Comparison of ENCODE assay signal across 21 cellular contexts in the genomic region with DNA sequence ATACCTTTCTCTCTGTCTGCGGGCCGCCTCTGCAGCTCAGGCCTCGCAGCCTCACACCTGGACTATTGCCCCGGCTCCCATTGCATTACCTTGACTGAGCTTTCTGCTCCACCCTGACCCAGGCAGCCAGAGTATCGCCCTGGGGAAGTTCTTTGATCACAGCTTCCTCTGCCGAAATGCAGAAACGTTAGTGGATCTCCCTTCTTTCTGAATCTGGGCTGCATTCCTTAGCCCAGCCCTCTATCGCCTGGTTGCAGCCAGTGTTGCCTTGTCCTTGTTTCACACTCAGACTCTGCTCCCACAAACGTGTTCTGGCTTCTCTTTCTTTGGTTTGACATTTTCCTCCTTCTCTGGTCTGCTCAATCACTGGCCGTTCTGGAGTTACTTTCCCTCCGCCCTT.
DNase-seq lines count a peak whose midpoint lies in the region; ATAC-seq, FAIRE-seq and TF ChIP-seq lines count a peak whose summit lies in the region.
"Had no signal": no experiment of that assay in that cellular context is flagged by ENCODE, and none has a peak within 500 bp of the region (broad histone marks: within the 10 kb centered on the region; RNA-seq: fewer than 3 reads in every experiment).

No MANE protein-coding gene starts in this region.

- H2BK15ac ChIP-seq in H9 (ENCODE audit: low read depth, low read length) (no peak overlapping the region), H1 (ENCODE audit: low read length) (peak overlapping the region; percentile 73; the same call in 1 of the 2 replicates)

- POLR2A ChIA-PET in H1 (lab: Charles Lee; ENCODE audit: partially characterized antibody), result interaction anchor here (1.9 kb wide), 1 partner anchor 9 kb away, joined by 5 read pairs; no protein-coding TSS in a partner anchor

- intact Hi-C loops in sciatic nerve (cut with DNase I), result no loop called here

- no peaks in the 10 kb centered on the region for H3K23me2 ChIP-seq in H9 (ENCODE audit: insufficient read length, low read depth, low read length, poor library complexity, severe bottlenecking)
- no peaks in the 10 kb centered on the region for H3K23me2 ChIP-seq in H1 (ENCODE audit: low read depth, low read length)

- H3K14ac ChIP-seq in H9 (ENCODE audit: insufficient read depth, low read length) (no peak overlapping the region), H1 (ENCODE audit: insufficient read length) (no peak overlapping the region)

- ATAC-seq in sciatic nerve, result peak; percentile 29
- no peak for ATAC-seq in GM21737 (IDR thresholded peaks at IDR 0.05; ENCODE audit: unreplicated experiment)
- ATAC-seq in GM18498 (IDR thresholded peaks at IDR 0.05; ENCODE audit: unreplicated experiment), result no peak
- ATAC-seq: HCT116 had no signal

- H3K79me2 ChIP-seq in H9 (ENCODE audit: insufficient read depth, low read length), result no peaks in the 10 kb centered on the region
- no peaks in the 10 kb centered on the region for H3K79me2 ChIP-seq in H1 (ENCODE audit: control insufficient read depth in 1 of 2, insufficient read depth in 2 of 2, low read length in 2 of 2)
- H3K79me2 ChIP-seq in keratinocyte (ENCODE audit: control insufficient read depth, insufficient read depth, low read length), result no peaks in the 10 kb centered on the region

- H3K4me2 ChIP-seq in H9 (ENCODE audit: insufficient read depth, insufficient read length, low read length), result no peak overlapping the region
- H3K4me2 ChIP-seq in H1 (ENCODE audit: insufficient read depth in 1 of 2, low read depth in 2 of 2, low read length in 2 of 2), result peak overlapping the region; percentile 29 to 35; a peak in 2 of 4 replicates
- H3K4me2 ChIP-seq in keratinocyte (ENCODE audit: control insufficient read depth, extremely low read depth, insufficient read depth, low read depth, low read length), result peak overlapping the region; percentile 57

- no peaks in the 10 kb centered on the region for H3K9me3 Mint-ChIP-seq in H9
- H3K9me3 Mint-ChIP-seq: activated naive CD4-positive, alpha-beta T cell treated with anti-CD3 and anti-CD28 coated beads, Interleukin-2, amount 50 U/mL, for 24 hours; nephron progenitor cell; stimulated activated naive CD8-positive, alpha-beta T cell treated with anti-CD3 and anti-CD28 coated beads, Interleukin-15, Interleukin-2, amounts not matched to agents 100 ng/mL and 50 ng/mL, for 24 hours had no signal

- DNase-seq in H9, result peak; percentile 80
- peak in 1 of 2 experiments; percentile 29 for DNase-seq in H1 (ENCODE audit: low read depth in 1 of 2, low spot score in 2 of 2)
- DNase-seq in keratinocyte (ENCODE audit: low read depth, low spot score), result no peak
- peak; percentile 50 for DNase-seq in sciatic nerve (ENCODE audit: low spot score)
- DNase-seq in NCI-H524 treated with DMSO at 0.1 percent for 48 hours (lab: John Stamatoyannopoulos, UW), result no peak
- DNase-seq in effector memory CD4-positive, alpha-beta T cell, result no peak
- DNase-seq: activated CD4-positive, CD25-positive, alpha-beta regulatory T cell treated with anti-CD3 and anti-CD28 coated beads, Interleukin-2, amount 50 U/mL, for 72 hours; DMS53; kidney glomerular epithelial cell; NCI-H1105 treated with DMSO at 0.1 percent for 48 hours; nephron progenitor cell; NK-92 treated with Interleukin-12 subunit alpha and Interleukin-12 subunit beta, amount 100 ng/mL, for 24 hours; stimulated activated CD4-positive, alpha-beta T cell treated with anti-CD3 and anti-CD28 coated beads, Interleukin-4, amount 100 ng/mL, for 1 hour had no signal

- no peak overlapping the region for H3K27ac ChIP-seq in H9 (ENCODE audit: insufficient read length, low read depth, low read length)
- no peak overlapping the region for H3K27ac ChIP-seq in H1 (ENCODE audit: low read depth, low read length)
- H3K27ac ChIP-seq in keratinocyte (ENCODE audit: control insufficient read depth, insufficient read depth, low read length), result no peak overlapping the region
- H3K27ac ChIP-seq in effector memory CD4-positive, alpha-beta T cell (ENCODE audit: insufficient read depth, low read length, poor library complexity, severe bottlenecking), result no peak overlapping the region
- H3K27ac ChIP-seq: SK-N-MC had no signal

- peak; percentile 57 for FAIRE-seq in H1 (lab: Jason Lieb, UNC)
- peak; percentile 76 for FAIRE-seq in keratinocyte (lab: Jason Lieb, UNC)
- FAIRE-seq: endometrium had no signal

- no peaks in the 10 kb centered on the region for H3K27me3 ChIP-seq in H9 (ENCODE audit: insufficient read depth, low read length)
- no peaks in the 10 kb centered on the region for H3K27me3 ChIP-seq in H1 (replicated peaks in 1 of 4; ENCODE audit: control insufficient read depth in 3 of 4, extremely low read depth in 1 of 4, insufficient read depth in 3 of 4, low read length in 3 of 4)
- H3K27me3 ChIP-seq in keratinocyte (ENCODE audit: control insufficient read depth, extremely low read depth, insufficient read depth, low read length), result no peaks in the 10 kb centered on the region
- H3K27me3 ChIP-seq in effector memory CD4-positive, alpha-beta T cell (replicated peaks; ENCODE audit: control insufficient read depth, insufficient read depth, low read length, poor library complexity, severe bottlenecking), result no peaks in the 10 kb centered on the region
- H3K27me3 ChIP-seq: tibial nerve had no signal

- H3K36me3 Mint-ChIP-seq in H9 (ENCODE audit: insufficient read depth in 1 of 3, low read depth in 3 of 3), result no peaks in the 10 kb centered on the region
- H3K36me3 Mint-ChIP-seq: activated naive CD4-positive, alpha-beta T cell treated with anti-CD3 and anti-CD28 coated beads, Interleukin-2, amount 50 U/mL, for 24 hours had no signal

- H3K4me3 Mint-ChIP-seq in H9, result no peak overlapping the region
- H3K4me3 Mint-ChIP-seq: activated naive CD4-positive, alpha-beta T cell treated with anti-CD3 and anti-CD28 coated beads, Interleukin-2, amount 50 U/mL, for 24 hours; nephron progenitor cell; stimulated activated naive CD8-positive, alpha-beta T cell treated with anti-CD3 and anti-CD28 coated beads, Interleukin-15, Interleukin-2, amounts not matched to agents 100 ng/mL and 50 ng/mL, for 24 hours had no signal

- TF ChIP-seq CTCF in H9 (conservative IDR thresholded peaks at IDR 0.05), result no peak
- peak in 1 of 3 experiments; percentile 8; a peak in 1 of 4 replicates for TF ChIP-seq CTCF in H1 (IDR thresholded peaks at IDR 0.05; ENCODE audit: control extremely low read depth in 1 of 3, insufficient read depth in 1 of 3, low read depth in 1 of 3, low read length in 3 of 3)
- no peak for TF ChIP-seq CTCF in keratinocyte (optimal IDR thresholded peaks at IDR 0.05 in 1 of 3, IDR thresholded peaks at IDR 0.05 in 1 of 3, conservative IDR thresholded peaks at IDR 0.05 in 1 of 3; ENCODE audit: extremely low read depth in 1 of 3, insufficient read depth in 2 of 3, low read length in 3 of 3)

- H3K56ac ChIP-seq in H9 (ENCODE audit: insufficient read length, low read depth, low read length) (no peak overlapping the region), H1 (replicated peaks; ENCODE audit: insufficient read length, low read depth, low read length) (no peak overlapping the region)

- no peak overlapping the region for H2AK5ac ChIP-seq in H9 (ENCODE audit: insufficient read length, low read length)
- no peak overlapping the region for H2AK5ac ChIP-seq in H1 (ENCODE audit: low read depth, low read length)

- H3K4me1 Mint-ChIP-seq in H9, result peaks cover 9 to 11% of the 10 kb centered on the region in 2 experiments
- H3K4me1 Mint-ChIP-seq: activated naive CD4-positive, alpha-beta T cell treated with anti-CD3 and anti-CD28 coated beads, Interleukin-2, amount 50 U/mL, for 24 hours had no signal

- peak in 1 of 2 experiments; percentile 9; a peak in 1 of 4 replicates for TF ChIP-seq RAD21 in H1 (IDR thresholded peaks at IDR 0.05 in 1 of 2, conservative IDR thresholded peaks at IDR 0.05 in 1 of 2; ENCODE audit: low read depth in 2 of 2, low read length in 2 of 2)

- CTCF ChIA-PET in H1 (lab: Charles Lee; ENCODE audit: partially characterized antibody), result interaction anchor here (0.9 to 1.4 kb wide), 2 partner anchors 196 to 207 kb away, joined by 3 read pairs; a partner anchor contains a TSS

- H3K4ac ChIP-seq in H9 (ENCODE audit: low read depth, low read length) (no peak overlapping the region), H1 (replicated peaks; ENCODE audit: insufficient read length, low read depth, low read length) (no peak overlapping the region)

- H3K9ac ChIP-seq in H9 (ENCODE audit: extremely low read depth, insufficient read length, low read length), result no peak overlapping the region
- H3K9ac ChIP-seq in H1 (replicated peaks in 1 of 4; ENCODE audit: extremely low read depth in 1 of 4, low read depth in 3 of 4, low read length in 3 of 4), result no peak overlapping the region
- no peak overlapping the region for H3K9ac ChIP-seq in keratinocyte (ENCODE audit: control insufficient read depth, extremely low read depth, insufficient read depth, low read length)

- no peaks in the 10 kb centered on the region for H3K9me1 ChIP-seq in keratinocyte (ENCODE audit: control insufficient read depth, extremely low read depth, insufficient read depth, low read length)

- no peak overlapping the region for H3K27ac Mint-ChIP-seq in H9
- H3K27ac Mint-ChIP-seq: activated naive CD4-positive, alpha-beta T cell treated with anti-CD3 and anti-CD28 coated beads, Interleukin-2, amount 50 U/mL, for 24 hours; nephron progenitor cell; stimulated activated naive CD8-positive, alpha-beta T cell treated with anti-CD3 and anti-CD28 coated beads, Interleukin-15, Interleukin-2, amounts not matched to agents 100 ng/mL and 50 ng/mL, for 24 hours had no signal

- H3K36me3 ChIP-seq in H1 (ENCODE audit: control insufficient read depth in 2 of 4, insufficient read depth in 4 of 4, low read length in 3 of 4) (no peaks in the 10 kb centered on the region), keratinocyte (ENCODE audit: control insufficient read depth in 2 of 2, extremely low read depth in 1 of 2, insufficient read depth in 2 of 2, low read length in 2 of 2) (no peaks in the 10 kb centered on the region)
- no peaks in the 10 kb centered on the region for H3K36me3 ChIP-seq in effector memory CD4-positive, alpha-beta T cell (ENCODE audit: control insufficient read depth, insufficient read depth, low read length)
- H3K36me3 ChIP-seq: tibial nerve had no signal

- H2BK5ac ChIP-seq in H9 (ENCODE audit: insufficient read length, low read length) (no peak overlapping the region), H1 (ENCODE audit: low read depth, low read length) (no peak overlapping the region)

- H3K27me3 Mint-ChIP-seq in H9 (ENCODE audit: low read depth), result peaks cover 4% of the 10 kb centered on the region
- H3K27me3 Mint-ChIP-seq: stimulated activated naive CD8-positive, alpha-beta T cell treated with anti-CD3 and anti-CD28 coated beads, Interleukin-15, Interleukin-2, amounts not matched to agents 100 ng/mL and 50 ng/mL, for 24 hours had no signal

- H4K91ac ChIP-seq in H9 (ENCODE audit: insufficient read length, low read depth, low read length) (no peak overlapping the region), H1 (replicated peaks; ENCODE audit: insufficient read length, low read length) (no peak overlapping the region)

- H2BK20ac ChIP-seq in H9 (ENCODE audit: low read depth, low read length, poor library complexity, severe bottlenecking), result no peak overlapping the region
- no peak overlapping the region for H2BK20ac ChIP-seq in H1 (ENCODE audit: low read length)

- H3K4me3 ChIP-seq in H1 (ENCODE audit: extremely low read depth in 1 of 4, insufficient read depth in 2 of 4, low read depth in 3 of 4, low read length in 4 of 4), result no peak overlapping the region
- no peak overlapping the region for H3K4me3 ChIP-seq in keratinocyte (ENCODE audit: control insufficient read depth in 2 of 3, extremely low read depth in 1 of 3, insufficient read depth in 2 of 3, low read depth in 1 of 3, low read length in 3 of 3)
- no peak overlapping the region for H3K4me3 ChIP-seq in effector memory CD4-positive, alpha-beta T cell (ENCODE audit: insufficient read depth, low read depth, low read length, poor library complexity, severe bottlenecking)
- H3K4me3 ChIP-seq: SK-N-MC, tibial nerve had no signal

- H3K4me1 ChIP-seq in H9 (ENCODE audit: insufficient read depth, low read length) (no peaks in the 10 kb centered on the region), H1 (replicated peaks in 1 of 4; ENCODE audit: control insufficient read depth in 3 of 4, insufficient read depth in 4 of 4, low read length in 3 of 4) (peaks cover 0 to 6% (median 3%) of the 10 kb centered on the region in 4 experiments; a peak in 3 of 7 replicates), keratinocyte (ENCODE audit: control insufficient read depth, extremely low read depth, insufficient read depth, low read length) (peaks cover 10% of the 10 kb centered on the region)
- no peaks in the 10 kb centered on the region for H3K4me1 ChIP-seq in effector memory CD4-positive, alpha-beta T cell (ENCODE audit: control insufficient read depth, insufficient read depth, low read length, poor library complexity, severe bottlenecking)

- no peak overlapping the region for H2BK120ac ChIP-seq in H9 (ENCODE audit: low read depth, low read length, poor library complexity, severe bottlenecking)
- H2BK120ac ChIP-seq in H1 (replicated peaks; ENCODE audit: low read depth, low read length), result no peak overlapping the region

- H3K9me3 ChIP-seq in H9 (ENCODE audit: control insufficient read depth, low read depth, low read length), result no peaks in the 10 kb centered on the region
- H3K9me3 ChIP-seq in H1 (ENCODE audit: insufficient read depth in 2 of 2, low read depth in 1 of 2, low read length in 1 of 2), result no peaks in the 10 kb centered on the region
- H3K9me3 ChIP-seq in keratinocyte (ENCODE audit: control insufficient read depth, low read depth, low read length), result no peaks in the 10 kb centered on the region
- H3K9me3 ChIP-seq in effector memory CD4-positive, alpha-beta T cell (ENCODE audit: control insufficient read depth, low read length), result no peaks in the 10 kb centered on the region
- H3K9me3 ChIP-seq: tibial nerve had no signal

- dilution Hi-C loops in keratinocyte (cut with MboI; ENCODE audit: extremely low pct_ligation_motif_present, low sequenced_read_pairs), result no loop called here

- H4K20me1 ChIP-seq in H9 (ENCODE audit: control insufficient read depth, insufficient read depth, insufficient read length) (no peaks in the 10 kb centered on the region), H1 (replicated peaks in 1 of 2; ENCODE audit: control insufficient read depth in 1 of 2, insufficient read depth in 2 of 2, low read length in 2 of 2) (no peaks in the 10 kb centered on the region), keratinocyte (ENCODE audit: control insufficient read depth, extremely low read depth, insufficient read depth, low read length) (no peaks in the 10 kb centered on the region)

- H3K23ac ChIP-seq in H9 (ENCODE audit: insufficient read length, low read depth, low read length) (no peak overlapping the region), H1 (ENCODE audit: insufficient read length) (no peak overlapping the region)

- no peak overlapping the region for H3T11ph ChIP-seq in H9 (ENCODE audit: low read length)

- no peak for TF ChIP-seq EP300 in H1 (IDR thresholded peaks at IDR 0.05; ENCODE audit: borderline replicate concordance in 1 of 2, low read depth in 2 of 2, low read length in 2 of 2)

- H2BK12ac ChIP-seq in H9 (ENCODE audit: insufficient read length, low read depth, low read length) (no peak overlapping the region), H1 (ENCODE audit: low read depth, low read length) (no peak overlapping the region; the same call in 1 of the 2 replicates)

- H3K79me1 ChIP-seq in H9 (ENCODE audit: insufficient read depth, low read depth, low read length, poor library complexity, severe bottlenecking) (no peaks in the 10 kb centered on the region), H1 (ENCODE audit: low read depth, low read length) (no peaks in the 10 kb centered on the region)

- no peak overlapping the region for H3K18ac ChIP-seq in H9 (ENCODE audit: insufficient read length, low read depth, low read length)
- peak overlapping the region; percentile 34; the same call in 1 of the 2 replicates for H3K18ac ChIP-seq in H1 (ENCODE audit: extremely low read depth, low read length)

- H4K5ac ChIP-seq in H9 (ENCODE audit: insufficient read length, low read depth, low read length) (no peak overlapping the region), H1 (ENCODE audit: insufficient read length, low read depth, low read length) (no peak overlapping the region)

- TF ChIP-seq POLR2A in H1 (IDR thresholded peaks at IDR 0.05; ENCODE audit: control extremely low read depth in 1 of 2, low read depth in 2 of 2, low read length in 2 of 2), result no peak

- no CpG with 5 or more reads among the region's 11 CpGs for WGBS in H9 (ENCODE audit: extremely low coverage, insufficient read length, low lambda C conversion rate)
- 47% methylated on average over 11 of the region's 11 CpGs; no CpG with 5 or more reads in 1 of the 2 experiments for WGBS in H1 (ENCODE audit: extremely low coverage in 1 of 2, insufficient coverage in 1 of 2, insufficient read length in 1 of 2, insufficient replicate concordance in 2 of 2, low coverage in 1 of 2, low lambda C conversion rate in 2 of 2, missing lambda C conversion rate in 1 of 2), 2 experiments

- H4K8ac ChIP-seq in H9 (replicated peaks; ENCODE audit: insufficient read length, low read depth, low read length) (no peak overlapping the region), H1 (ENCODE audit: extremely low read depth, insufficient read depth, low read length) (no peak overlapping the region)

- H2AFZ ChIP-seq in H9 (ENCODE audit: low read length), result no peak overlapping the region
- peak overlapping the region; percentile 65; the same call in 1 of the 2 replicates for H2AFZ ChIP-seq in H1 (ENCODE audit: low read length)
- H2AFZ ChIP-seq in keratinocyte (ENCODE audit: control insufficient read depth, low read length), result peak overlapping the region; percentile 86

Comparison
In these comparisons a context has a peak if more than half of its experiments do, and no peak if none do; other contexts are left out.
1. DNase-seq: peak in H9 (single experiment) and sciatic nerve (single experiment); none in keratinocyte (single experiment), NCI-H524 treated with DMSO at 0.1 percent for 48 hours (single experiment) and effector memory CD4-positive, alpha-beta T cell (0 of 3).